ENCODE assay signal across 7 cellular contexts in genomic region chr2:156896294-156896693, GRCh38.
DNase-seq lines count a peak whose midpoint lies in the region; ATAC-seq and TF ChIP-seq lines count a peak whose summit lies in the region.

No MANE protein-coding gene starts in this region.

- no peak for TF ChIP-seq POLR2A in HCT116 (IDR thresholded peaks at IDR 0.05; ENCODE audit: borderline replicate concordance, extremely low read depth, insufficient read depth, insufficient read length)
- no peak for TF ChIP-seq POLR2A in spleen (IDR thresholded peaks at IDR 0.05)

- BruUV-seq in HCT116 (replicated peaks; lab: Mats Ljungman, UMichigan) = no TSS peak

- ATAC-seq in GM19023 (IDR thresholded peaks at IDR 0.05; ENCODE audit: unreplicated experiment) (peak; percentile 91), HCT116 (no peak)

- H3K79me2 ChIP-seq in HCT116 (ENCODE audit: insufficient read depth, low read length) = no peaks in the 10 kb centered on the region

- H3K27ac ChIP-seq in HCT116 (ENCODE audit: low read depth, low read length) (no peak overlapping the region), spleen (no peak overlapping the region)

- no peak overlapping the region for H3K4me3 Mint-ChIP-seq in mesothelial cell of epicardium

- no peak overlapping the region for H3K4me2 ChIP-seq in HCT116 (ENCODE audit: low read length)

- H3K4me1 ChIP-seq in HCT116 (ENCODE audit: control insufficient read depth in 1 of 2, insufficient read depth in 2 of 2, low read length in 2 of 2) (peaks cover 2 to 39% of the 10 kb centered on the region in 2 experiments; a peak in 2 of 4 replicates), spleen (peaks cover 0 to 4% (median 0%) of the 10 kb centered on the region in 6 donors)

- no peaks in the 10 kb centered on the region for H3K27me3 ChIP-seq in HCT116 (ENCODE audit: insufficient read depth, low read length)
- peaks cover 0 to 13% (median 0%) of the 10 kb centered on the region in 7 donors for H3K27me3 ChIP-seq in spleen (replicated peaks in 1 of 7)

- DNase-seq in HCT116 (ENCODE audit: low read depth, low spot score) = no peak
- DNase-seq in KG1 (lab: John Stamatoyannopoulos, UW) = peak; percentile 47
- peak; percentile 50 for DNase-seq in glomerular visceral epithelial cell (ENCODE audit: extremely low spot score)
- no peak for DNase-seq in NCI-H526 (lab: John Stamatoyannopoulos, UW)
- DNase-seq in spleen = no peak
- DNase-seq in mesothelial cell of epicardium (ENCODE audit: low spot score in 2 of 2, unreplicated experiment in 2 of 2) = no peak

- no peak for TF ChIP-seq CTCF in HCT116 (IDR thresholded peaks at IDR 0.05 in 2 of 3, conservative IDR thresholded peaks at IDR 0.05 in 1 of 3; ENCODE audit: borderline replicate concordance in 1 of 3, insufficient read depth in 1 of 3, low read depth in 2 of 3, low read length in 2 of 3)
- TF ChIP-seq CTCF in spleen (IDR thresholded peaks at IDR 0.05 in 8 of 11, conservative IDR thresholded peaks at IDR 0.05 in 3 of 11) = no peak
- no peak for TF ChIP-seq CTCF in mesothelial cell of epicardium (IDR thresholded peaks at IDR 0.05; ENCODE audit: unreplicated experiment)

- H3K36me3 Mint-ChIP-seq in mesothelial cell of epicardium = no peaks in the 10 kb centered on the region

- no peak overlapping the region for H3K9ac ChIP-seq in HCT116 (ENCODE audit: low read length)

- H3K4me3 ChIP-seq in HCT116 (replicated peaks in 1 of 2; ENCODE audit: low read depth in 1 of 2, low read length in 2 of 2) (no peak overlapping the region), spleen (no peak overlapping the region)

- TF ChIP-seq RAD21 in HCT116 (IDR thresholded peaks at IDR 0.05; ENCODE audit: low read depth) = no peak

- H2AFZ ChIP-seq in HCT116 (ENCODE audit: low read depth, low read length, poor library complexity, severe bottlenecking) = peak overlapping the region; percentile 93

- H3K4me1 Mint-ChIP-seq in mesothelial cell of epicardium = peaks cover 21% of the 10 kb centered on the region

- peaks cover 5% of the 10 kb centered on the region for H3K9me3 Mint-ChIP-seq in mesothelial cell of epicardium

- H3K36me3 ChIP-seq in HCT116 (ENCODE audit: control insufficient read depth in 1 of 2, insufficient read depth in 2 of 2, low read length in 2 of 2) = no peaks in the 10 kb centered on the region
- no peaks in the 10 kb centered on the region for H3K36me3 ChIP-seq in spleen

- intact Hi-C loops in HCT116 (cut with micrococcal nuclease) = no loop called here
- intact Hi-C loops in spleen (cut with DNase I; ENCODE audit: low total_unique reads) = no loop called here

- H3K27ac Mint-ChIP-seq in mesothelial cell of epicardium = no peak overlapping the region

- RAD21 ChIA-PET in HCT116 (lab: Charles Lee; ENCODE audit: low non-redundant PET in 1 of 2, low total read pairs in 2 of 2, uncharacterized antibody in 2 of 2, unreplicated experiment in 2 of 2) = no interaction called here

- H3K9me2 ChIP-seq in HCT116 (ENCODE audit: insufficient read depth) = no peaks in the 10 kb centered on the region

- no peaks in the 10 kb centered on the region for H4K20me1 ChIP-seq in HCT116 (ENCODE audit: insufficient read depth)

- no peaks in the 10 kb centered on the region for H3K27me3 Mint-ChIP-seq in mesothelial cell of epicardium (ENCODE audit: low read depth)

- CTCF ChIA-PET in HCT116 (lab: Charles Lee) = no interaction called here

- POLR2A ChIA-PET in HCT116 (lab: Charles Lee) = no interaction called here

- 11 to 22% (median 15%) methylated on average over 1 of the region's 1 CpG for WGBS in spleen, 5 donors

- H3K9me3 ChIP-seq in HCT116 (ENCODE audit: control insufficient read depth in 1 of 2, insufficient read depth in 1 of 2, low read depth in 1 of 2, low read length in 2 of 2) (no peaks in the 10 kb centered on the region), spleen (no peaks in the 10 kb centered on the region)

TF ChIP-seq in HCT116, 20 proteins besides CTCF, POLR2A, EP300 and RAD21:
- no peak for TF ChIP-seq CBX3 (IDR thresholded peaks at IDR 0.05; ENCODE audit: low read depth)
- peak; percentile 6; the same call in 1 of the 2 replicates for TF ChIP-seq JUND (IDR thresholded peaks at IDR 0.05)
- TF ChIP-seq ZBTB33 (IDR thresholded peaks at IDR 0.05; ENCODE audit: extremely low read depth, insufficient replicate concordance, low read length) = no peak
- TF ChIP-seq YY1 (IDR thresholded peaks at IDR 0.05; ENCODE audit: extremely low read depth, insufficient replicate concordance, low read depth, low read length) = no peak
- 0 out of 2 replicates have a peak, but pooled peaks have one; percentile 15 for TF ChIP-seq FOSL1 (IDR thresholded peaks at IDR 0.05; ENCODE audit: low read depth)

Comparison
In these comparisons a context has a peak if more than half of its experiments do, and no peak if none do; other contexts are left out.
1. DNase-seq: peak in KG1 (single experiment) and glomerular visceral epithelial cell (single experiment); none in HCT116 (single experiment), NCI-H526 (0 of 2), spleen (single experiment) and mesothelial cell of epicardium (0 of 2).